Comparison of ENCODE assay signal across 16 cellular contexts in genomic region chr17:16150251-16150859, GRCh38.
A peak's percentile ranks its signal among the peaks of the same experiment; 100 is the strongest.
DNase-seq lines count a peak whose midpoint lies in the region; ATAC-seq and TF ChIP-seq lines count a peak whose summit lies in the region.
"Had no signal": no experiment of that assay in that cellular context is flagged by ENCODE, and none has a peak within 500 bp of the region (broad histone marks: within the 10 kb centered on the region; RNA-seq: fewer than 3 reads in every experiment).

No MANE protein-coding gene starts in this region.

- peaks cover 32% of the 10 kb centered on the region for H3K36me3 ChIP-seq in GM23248 (ENCODE audit: low read depth)
- peaks cover 82% of the 10 kb centered on the region for H3K36me3 ChIP-seq in RWPE2 (ENCODE audit: low read depth)
- peaks cover 8 to 85% of the 10 kb centered on the region in 2 donors for H3K36me3 ChIP-seq in neuronal stem cell (replicated peaks in 1 of 2; ENCODE audit: control insufficient read depth in 2 of 2, insufficient read depth in 2 of 2, low read length in 2 of 2)

- no peak for TF ChIP-seq CTCF in RWPE2 (IDR thresholded peaks at IDR 0.05; ENCODE audit: poor library complexity, severe bottlenecking)
- TF ChIP-seq CTCF in retinal pigment epithelial cell (conservative IDR thresholded peaks at IDR 0.05; ENCODE audit: low read depth, low read length), result no peak

- H2AFZ ChIP-seq in GM23248 (no peak overlapping the region), neuronal stem cell (ENCODE audit: low read length) (no peak overlapping the region)

- no peak overlapping the region for H3K14ac ChIP-seq in neuronal stem cell (ENCODE audit: low read length)

- H3K4me2 ChIP-seq in GM23248 (ENCODE audit: unreplicated experiment), result no peak overlapping the region
- no peak overlapping the region for H3K4me2 ChIP-seq in neuronal stem cell (ENCODE audit: insufficient read depth, low read length, poor library complexity, severe bottlenecking)

- no peak overlapping the region for H3K23ac ChIP-seq in neuronal stem cell (ENCODE audit: low read depth, low read length, poor library complexity)

- H3K4me3 ChIP-seq in GM23248 (no peak overlapping the region), RWPE2 (ENCODE audit: severe bottlenecking) (no peak overlapping the region), retinal pigment epithelial cell (ENCODE audit: low read length) (no peak overlapping the region), neuronal stem cell (ENCODE audit: low read length in 2 of 2) (no peak overlapping the region)
- H3K4me3 ChIP-seq: cardiac muscle cell had no signal

- no peaks in the 10 kb centered on the region for H3K27me3 ChIP-seq in GM23248 (replicated peaks; ENCODE audit: insufficient read depth)
- no peaks in the 10 kb centered on the region for H3K27me3 ChIP-seq in RWPE2 (ENCODE audit: insufficient read depth, poor library complexity, severe bottlenecking)
- H3K27me3 ChIP-seq in neuronal stem cell (ENCODE audit: control insufficient read depth in 3 of 3, insufficient read depth in 3 of 3, low read depth in 1 of 3, low read length in 3 of 3), result no peaks in the 10 kb centered on the region
- H3K27me3 ChIP-seq: cardiac muscle cell had no signal

- H3K4me1 ChIP-seq in GM23248 (ENCODE audit: insufficient read depth), result 0 out of 2 replicates have a peak, but pooled peaks cover 10% of the 10 kb centered on the region
- peaks cover 12% of the 10 kb centered on the region for H3K4me1 ChIP-seq in RWPE2 (ENCODE audit: insufficient read depth, poor library complexity, severe bottlenecking)
- H3K4me1 ChIP-seq in neuronal stem cell (ENCODE audit: control insufficient read depth in 2 of 2, insufficient read depth in 1 of 2, low read depth in 1 of 2, low read length in 2 of 2), result no peaks in the 10 kb centered on the region

- H3K9me2 ChIP-seq in GM23248 (ENCODE audit: insufficient read depth), result no peaks in the 10 kb centered on the region

- intact Hi-C loops in left cardiac atrium (cut with DNase I), result no loop called here

- H3K79me1 ChIP-seq in neuronal stem cell (ENCODE audit: low read depth, low read length), result no peaks in the 10 kb centered on the region

- H2BK15ac ChIP-seq in neuronal stem cell (ENCODE audit: low read length), result no peak overlapping the region

- no peak overlapping the region for H3K27ac ChIP-seq in GM23248
- H3K27ac ChIP-seq in RWPE2 (ENCODE audit: poor library complexity, severe bottlenecking), result peak overlapping the region; percentile 50
- H3K27ac ChIP-seq in neuronal stem cell (replicated peaks; ENCODE audit: low read length), result no peak overlapping the region
- H3K27ac ChIP-seq: cardiac muscle cell had no signal

- H2AK5ac ChIP-seq in neuronal stem cell (ENCODE audit: low read depth, low read length), result no peak overlapping the region

- ATAC-seq in RWPE2 (ENCODE audit: low read depth) (peak; percentile 90), left cardiac atrium (no peak)
- ATAC-seq: right cardiac atrium had no signal

- H3F3A ChIP-seq in GM23248 (ENCODE audit: insufficient read depth), result no peaks in the 10 kb centered on the region

- 88 to 89% methylated on average over 4 of the region's 4 CpGs for WGBS in GM23248 (ENCODE audit: low coverage in 1 of 2, low lambda C conversion rate in 2 of 2, missing lambda C conversion rate in 2 of 2), 2 experiments
- no CpG with 5 or more reads among the region's 4 CpGs for WGBS in neuronal stem cell (ENCODE audit: extremely low coverage in 2 of 2, insufficient read length in 2 of 2, insufficient replicate concordance in 1 of 2), 2 donors

- no peak overlapping the region for H2BK12ac ChIP-seq in neuronal stem cell (ENCODE audit: low read length)

- H2BK120ac ChIP-seq in neuronal stem cell (ENCODE audit: low read depth, low read length), result no peak overlapping the region

- no peak overlapping the region for H3K18ac ChIP-seq in neuronal stem cell (ENCODE audit: low read length)

- no peak overlapping the region for H3K4ac ChIP-seq in neuronal stem cell (ENCODE audit: low read length)

- H4K91ac ChIP-seq in neuronal stem cell (ENCODE audit: low read depth, low read length, poor library complexity), result no peak overlapping the region

- H3K9ac ChIP-seq in GM23248, result no peak overlapping the region
- no peak overlapping the region for H3K9ac ChIP-seq in neuronal stem cell (ENCODE audit: low read depth, low read length, poor library complexity)

- no peaks in the 10 kb centered on the region for H4K20me1 ChIP-seq in GM23248 (ENCODE audit: insufficient read depth)

- H2BK5ac ChIP-seq in neuronal stem cell (ENCODE audit: low read length), result no peak overlapping the region

- no peaks in the 10 kb centered on the region for H3K9me3 ChIP-seq in GM23248 (ENCODE audit: low read depth)
- no peaks in the 10 kb centered on the region for H3K9me3 ChIP-seq in RWPE2 (ENCODE audit: severe bottlenecking)
- H3K9me3 ChIP-seq in neuronal stem cell (replicated peaks in 1 of 2; ENCODE audit: control insufficient read depth in 2 of 2, insufficient read depth in 1 of 2, low read depth in 1 of 2, low read length in 2 of 2), result peaks cover 0 to 5% of the 10 kb centered on the region in 2 donors

- H4K8ac ChIP-seq in neuronal stem cell (ENCODE audit: low read depth, low read length), result no peak overlapping the region

- DNase-seq in GM23248 (peak; percentile 56), RWPE2 (ENCODE audit: low spot score) (no peak), fibroblast of gingiva (ENCODE audit: low read depth) (peak; percentile 40), retinal pigment epithelial cell (ENCODE audit: low read depth) (peak; percentile 6), neuronal stem cell (ENCODE audit: low spot score) (no peak), ecto neural progenitor cell (ENCODE audit: low spot score) (no peak), left cardiac atrium (no peak), UCSD-AML1 (lab: John Stamatoyannopoulos, UW; ENCODE audit: unreplicated experiment) (no peak)
- DNase-seq: COR-L47; erythroblast; immature natural killer cell; Kasumi-1; NCI-H1930; NK-92 treated with Interleukin-12 subunit alpha and Interleukin-12 subunit beta, amount 100 ng/mL, for 24 hours; right cardiac atrium had no signal

- in situ Hi-C loops in GM23248 (cut with MboI), result no loop called here

- H3K79me2 ChIP-seq in GM23248 (ENCODE audit: insufficient read depth), result peaks cover 11% of the 10 kb centered on the region

Comparison
In these comparisons a context has a peak if more than half of its experiments do, and no peak if none do; other contexts are left out.
1. DNase-seq: peak in GM23248 (single experiment), fibroblast of gingiva (single experiment) and retinal pigment epithelial cell (single experiment); none in RWPE2 (single experiment), neuronal stem cell (single experiment), ecto neural progenitor cell (single experiment), left cardiac atrium (single experiment) and UCSD-AML1 (single experiment).